In genomic region chr7:137923380-137923779, GRCh38 we compare ENCODE assay signal across 12 cellular contexts.
A peak's percentile ranks its signal among the peaks of the same experiment; 100 is the strongest.
DNase-seq lines count a peak whose midpoint lies in the region; ATAC-seq, FAIRE-seq and TF ChIP-seq lines count a peak whose summit lies in the region.
"Had no signal": no experiment of that assay in that cellular context is flagged by ENCODE, and none has a peak within 500 bp of the region (broad histone marks: within the 10 kb centered on the region; RNA-seq: fewer than 3 reads in every experiment).

No MANE protein-coding gene starts in this region.

- H3K36me3 Mint-ChIP-seq in activated T-cell treated with anti-CD3 and anti-CD28 coated beads, Interleukin-2, amount 50 U/mL, for 4 hours (ENCODE audit: insufficient read depth): peaks cover 46% of the 10 kb centered on the region
- H3K36me3 Mint-ChIP-seq in effector memory CD8-positive, alpha-beta T cell (ENCODE audit: insufficient read depth): peaks cover 32% of the 10 kb centered on the region

- no peak for DNase-seq in activated T-cell treated with anti-CD3 and anti-CD28 coated beads, Interleukin-2, amount 50 U/mL, for 4 hours
- DNase-seq in activated T-cell treated with anti-CD3 and anti-CD28 coated beads, Interleukin-2, amount 50 U/mL, for 1 hour: no peak
- DNase-seq in RCC 7860 (ENCODE audit: low spot score) (peak; percentile 97), endothelial cell of umbilical vein (ENCODE audit: low read depth, low spot score) (no peak), sigmoid colon (no peak)
- no peak for DNase-seq in stimulated activated CD4-positive, alpha-beta T cell treated with anti-CD3 and anti-CD28 coated beads, Interleukin-15, amount 100 ng/mL, for 24 hours
- no peak for DNase-seq in effector memory CD8-positive, alpha-beta T cell
- DNase-seq: kidney glomerular epithelial cell, NCI-H2227 treated with DMSO at 0.1 percent for 48 hours, RPMI8226 had no signal

- no peaks in the 10 kb centered on the region for H3K27me3 Mint-ChIP-seq in activated T-cell treated with anti-CD3 and anti-CD28 coated beads, Interleukin-2, amount 50 U/mL, for 4 hours (ENCODE audit: low read depth)
- no peaks in the 10 kb centered on the region for H3K27me3 Mint-ChIP-seq in effector memory CD8-positive, alpha-beta T cell
- H3K27me3 Mint-ChIP-seq: central memory CD8-positive, alpha-beta T cell had no signal

- no peak overlapping the region for H2AFZ ChIP-seq in endothelial cell of umbilical vein (ENCODE audit: low read depth, low read length)

- CTCF ChIA-PET in endothelial cell of umbilical vein (lab: Charles Lee): interaction anchor here (0.8 to 2.5 kb wide), 2 partner anchors 14 to 79 kb away, joined by 3 to 10 read pairs; partner anchors contain the start of gene CREB3L2

- dilution Hi-C loops in endothelial cell of umbilical vein (cut with MboI; ENCODE audit: extremely low pct_ligation_motif_present, low sequenced_read_pairs): no loop called here

- H3K27ac Mint-ChIP-seq in effector memory CD8-positive, alpha-beta T cell: peak overlapping the region in 1 of 2 donors; percentile 33

- POLR2A ChIA-PET in endothelial cell of umbilical vein (lab: Charles Lee): no interaction called here

- ATAC-seq in activated T-cell treated with anti-CD3 and anti-CD28 coated beads, Interleukin-2, amount 50 U/mL, for 4 hours: peak; percentile 62 to 81
- ATAC-seq in effector memory CD8-positive, alpha-beta T cell (replicated peaks): no peak

- H3K9me3 ChIP-seq in endothelial cell of umbilical vein (replicated peaks; ENCODE audit: control insufficient read depth, insufficient read depth, low read length): no peaks in the 10 kb centered on the region
- H3K9me3 ChIP-seq in skeletal muscle satellite cell (replicated peaks; ENCODE audit: low read length): no peaks in the 10 kb centered on the region
- no peaks in the 10 kb centered on the region for H3K9me3 ChIP-seq in sigmoid colon

- H3K4me1 ChIP-seq in endothelial cell of umbilical vein (ENCODE audit: control insufficient read depth, extremely low read depth, insufficient read depth, low read length): peaks cover 6% of the 10 kb centered on the region
- H3K4me1 ChIP-seq in skeletal muscle satellite cell (ENCODE audit: control insufficient read depth, insufficient read depth, low read length): peaks cover 49% of the 10 kb centered on the region
- H3K4me1 ChIP-seq in sigmoid colon: peaks cover 0 to 42% (median 33%) of the 10 kb centered on the region in 4 donors

- BruUV-seq in endothelial cell of umbilical vein (replicated peaks; lab: Mats Ljungman, UMichigan): no TSS peak

- peak; percentile 95 for FAIRE-seq in RCC 7860 (lab: Jason Lieb, UNC)
- FAIRE-seq in endothelial cell of umbilical vein (lab: Jason Lieb, UNC): no peak

- H4K20me1 ChIP-seq in endothelial cell of umbilical vein (replicated peaks; ENCODE audit: control insufficient read depth, extremely low read depth, insufficient read depth, low read length): no peaks in the 10 kb centered on the region

- no peak overlapping the region for H3K4me3 Mint-ChIP-seq in activated T-cell treated with anti-CD3 and anti-CD28 coated beads, Interleukin-2, amount 50 U/mL, for 4 hours
- H3K4me3 Mint-ChIP-seq in effector memory CD8-positive, alpha-beta T cell: no peak overlapping the region
- H3K4me3 Mint-ChIP-seq: central memory CD8-positive, alpha-beta T cell had no signal

- H3K27ac ChIP-seq in endothelial cell of umbilical vein (ENCODE audit: insufficient read depth, low read depth, low read length): no peak overlapping the region
- H3K27ac ChIP-seq in sigmoid colon: no peak overlapping the region

- H3K4me3 ChIP-seq in endothelial cell of umbilical vein (replicated peaks in 1 of 3; ENCODE audit: insufficient read depth in 1 of 3, low read depth in 1 of 3, low read length in 3 of 3) (no peak overlapping the region), skeletal muscle satellite cell (ENCODE audit: low read length) (no peak overlapping the region), sigmoid colon (no peak overlapping the region)

- H3K79me2 ChIP-seq in endothelial cell of umbilical vein (ENCODE audit: control insufficient read depth, insufficient read depth, low read length): peaks cover 41% of the 10 kb centered on the region

- TF ChIP-seq EP300 in sigmoid colon (IDR thresholded peaks at IDR 0.05): no peak

- H3K9ac ChIP-seq in endothelial cell of umbilical vein (replicated peaks; ENCODE audit: extremely low read depth, insufficient read depth, low read length) (no peak overlapping the region), skeletal muscle satellite cell (ENCODE audit: low read depth, low read length) (peak overlapping the region; percentile 55)

- WGBS in sigmoid colon, 2 donors: 89 to 90% methylated on average over 5 of the region's 5 CpGs

- H3K9me3 Mint-ChIP-seq in activated T-cell treated with anti-CD3 and anti-CD28 coated beads, Interleukin-2, amount 50 U/mL, for 4 hours: no peaks in the 10 kb centered on the region
- no peaks in the 10 kb centered on the region for H3K9me3 Mint-ChIP-seq in effector memory CD8-positive, alpha-beta T cell
- H3K9me3 Mint-ChIP-seq: central memory CD8-positive, alpha-beta T cell had no signal

- H3K36me3 ChIP-seq in endothelial cell of umbilical vein (ENCODE audit: control insufficient read depth in 2 of 2, extremely low read depth in 1 of 2, insufficient read depth in 2 of 2, low read length in 2 of 2): peaks cover 0 to 8% of the 10 kb centered on the region in 2 experiments
- peaks cover 41% of the 10 kb centered on the region for H3K36me3 ChIP-seq in skeletal muscle satellite cell (ENCODE audit: insufficient read depth, low read length)
- peaks cover 0 to 21% (median 6%) of the 10 kb centered on the region in 4 donors for H3K36me3 ChIP-seq in sigmoid colon

- no peaks in the 10 kb centered on the region for H3K27me3 ChIP-seq in endothelial cell of umbilical vein (ENCODE audit: control insufficient read depth in 2 of 2, insufficient read depth in 2 of 2, low read length in 2 of 2)
- H3K27me3 ChIP-seq in skeletal muscle satellite cell (ENCODE audit: control insufficient read depth, insufficient read depth, low read length): no peaks in the 10 kb centered on the region
- no peaks in the 10 kb centered on the region for H3K27me3 ChIP-seq in sigmoid colon

- H3K4me2 ChIP-seq in endothelial cell of umbilical vein (ENCODE audit: insufficient read depth, low read length) (no peak overlapping the region), skeletal muscle satellite cell (ENCODE audit: low read length) (peak overlapping the region; percentile 44)

- TF ChIP-seq POLR2A in endothelial cell of umbilical vein (IDR thresholded peaks at IDR 0.05; ENCODE audit: low read depth, low read length) (no peak), sigmoid colon (IDR thresholded peaks at IDR 0.05) (no peak)

- H3K9me1 ChIP-seq in endothelial cell of umbilical vein (replicated peaks; ENCODE audit: control insufficient read depth, extremely low read depth, insufficient read depth, low read length): no peaks in the 10 kb centered on the region

- peaks cover 27% of the 10 kb centered on the region for H3K4me1 Mint-ChIP-seq in activated T-cell treated with anti-CD3 and anti-CD28 coated beads, Interleukin-2, amount 50 U/mL, for 4 hours (ENCODE audit: low read depth)
- peaks cover 28 to 41% of the 10 kb centered on the region in 2 donors for H3K4me1 Mint-ChIP-seq in effector memory CD8-positive, alpha-beta T cell (ENCODE audit: low read depth in 2 of 2)

- TF ChIP-seq CTCF in endothelial cell of umbilical vein (IDR thresholded peaks at IDR 0.05; ENCODE audit: extremely low read depth in 1 of 2, insufficient read depth in 1 of 2, low read depth in 1 of 2, low read length in 2 of 2) (no peak), sigmoid colon (IDR thresholded peaks at IDR 0.05) (no peak)

- intact Hi-C loops in endothelial cell of umbilical vein (cut with micrococcal nuclease): no loop called here
- intact Hi-C loops in sigmoid colon (cut with DNase I): no loop called here

TF ChIP-seq in endothelial cell of umbilical vein, 7 proteins besides CTCF, POLR2A, EP300 and RAD21:
- TF ChIP-seq GATA2 (IDR thresholded peaks at IDR 0.05; ENCODE audit: insufficient read depth, insufficient read length, low read depth, low read length): no peak
- peak; percentile 11 for TF ChIP-seq FOS (IDR thresholded peaks at IDR 0.05; ENCODE audit: borderline replicate concordance, insufficient read depth, low read length)
- TF ChIP-seq EZH2 (IDR thresholded peaks at IDR 0.05; ENCODE audit: borderline replicate concordance, low read depth, low read length, severe bottlenecking): no peak
TF ChIP-seq in endothelial cell of umbilical vein: peak in this region for 1.
